Comparison of ENCODE assay signal across 10 cellular contexts in genomic region chr3:23992051-23992628, GRCh38. TPM values are rescaled to one million over a fixed set of nuclear protein-coding genes. Genes with fewer than 3 reads are reported as not detected.
DNase-seq lines count a peak whose midpoint lies in the region; ATAC-seq, FAIRE-seq and TF ChIP-seq lines count a peak whose summit lies in the region.
"Had no signal": no experiment of that assay in that cellular context is flagged by ENCODE, and none has a peak within 500 bp of the region (broad histone marks: within the 10 kb centered on the region; RNA-seq: fewer than 3 reads in every experiment).

No MANE protein-coding gene starts in this region.

- TF ChIP-seq CTCF in neural crest cell (conservative IDR thresholded peaks at IDR 0.05), result no peak

- no peaks in the 10 kb centered on the region for H3K36me3 Mint-ChIP-seq in neural crest cell (ENCODE audit: low read depth)
- no peaks in the 10 kb centered on the region for H3K36me3 Mint-ChIP-seq in activated T-cell treated with anti-CD3 and anti-CD28 coated beads, Interleukin-2, amount 50 U/mL, for 4 hours (ENCODE audit: insufficient read depth)

- DNase-seq in DMS79 (lab: John Stamatoyannopoulos, UW), result peak; percentile 31
- DNase-seq in NCI-H2081 treated with DMSO at 0.1 percent for 48 hours (lab: John Stamatoyannopoulos, UW), result peak; percentile 96
- DNase-seq in cerebellar cortex (ENCODE audit: low spot score), result peak; percentile 81
- no peak for DNase-seq in neural crest cell (ENCODE audit: low read depth, low spot score)
- no peak for DNase-seq in activated T-cell treated with anti-CD3 and anti-CD28 coated beads, Interleukin-2, amount 50 U/mL, for 4 hours
- DNase-seq in RCC 7860 (ENCODE audit: low spot score), result no peak
- no peak for DNase-seq in 8988T
- DNase-seq: T-helper 2 cell had no signal

- H3K27ac Mint-ChIP-seq in neural crest cell (ENCODE audit: unreplicated experiment), result peak overlapping the region; percentile 92

- H3K4me1 Mint-ChIP-seq in neural crest cell, result peaks cover 42% of the 10 kb centered on the region
- peaks cover 7% of the 10 kb centered on the region for H3K4me1 Mint-ChIP-seq in activated T-cell treated with anti-CD3 and anti-CD28 coated beads, Interleukin-2, amount 50 U/mL, for 4 hours (ENCODE audit: low read depth)

- no peaks in the 10 kb centered on the region for H3K9me3 Mint-ChIP-seq in neural crest cell
- no peaks in the 10 kb centered on the region for H3K9me3 Mint-ChIP-seq in activated T-cell treated with anti-CD3 and anti-CD28 coated beads, Interleukin-2, amount 50 U/mL, for 4 hours
- H3K9me3 Mint-ChIP-seq: central memory CD8-positive, alpha-beta T cell had no signal

- H3K27me3 Mint-ChIP-seq in neural crest cell (ENCODE audit: low read depth), result no peaks in the 10 kb centered on the region
- H3K27me3 Mint-ChIP-seq in activated T-cell treated with anti-CD3 and anti-CD28 coated beads, Interleukin-2, amount 50 U/mL, for 4 hours (ENCODE audit: low read depth), result no peaks in the 10 kb centered on the region
- H3K27me3 Mint-ChIP-seq: central memory CD8-positive, alpha-beta T cell had no signal

- FAIRE-seq in RCC 7860 (lab: Jason Lieb, UNC), result no peak

- H3K4me3 Mint-ChIP-seq in neural crest cell, result peak overlapping the region; percentile 10
- H3K4me3 Mint-ChIP-seq in activated T-cell treated with anti-CD3 and anti-CD28 coated beads, Interleukin-2, amount 50 U/mL, for 4 hours, result no peak overlapping the region
- H3K4me3 Mint-ChIP-seq: central memory CD8-positive, alpha-beta T cell had no signal

- no peak for ATAC-seq in activated T-cell treated with anti-CD3 and anti-CD28 coated beads, Interleukin-2, amount 50 U/mL, for 4 hours
- ATAC-seq in GM18861 (IDR thresholded peaks at IDR 0.05; ENCODE audit: unreplicated experiment), result no peak

RNA-seq across cellular contexts. Expression of gene NR1D2, which starts 47.1 kb away (rescaled TPM):
- 8.6 and 10.0 TPM in 2 replicates for total RNA-seq in neural crest cell
- total RNA-seq in activated T-cell treated with anti-CD3 and anti-CD28 coated beads, Interleukin-2, amount 50 U/mL, for 4 hours, result 1 to 10 TPM; 5.4 to 6.5 (median 6.0) TPM

Comparison
In these comparisons a context has a peak if more than half of its experiments do, and no peak if none do; other contexts are left out.
1. DNase-seq: peak in DMS79 (single experiment), NCI-H2081 treated with DMSO at 0.1 percent for 48 hours (single experiment) and cerebellar cortex (single experiment); none in neural crest cell (single experiment), activated T-cell treated with anti-CD3 and anti-CD28 coated beads, Interleukin-2, amount 50 U/mL, for 4 hours (single experiment), RCC 7860 (single experiment) and 8988T (single experiment).